In genomic region chr19:55590621-55591020, GRCh38 we compare ENCODE assay signal across 20 cellular contexts. TPM values are rescaled to one million over a fixed set of nuclear protein-coding genes. Genes with fewer than 3 reads are reported as not detected.
DNase-seq lines count a peak whose midpoint lies in the region; ATAC-seq, FAIRE-seq and TF ChIP-seq lines count a peak whose summit lies in the region.
"Had no signal": no experiment of that assay in that cellular context is flagged by ENCODE, and none has a peak within 500 bp of the region (broad histone marks: within the 10 kb centered on the region; RNA-seq: fewer than 3 reads in every experiment).

No MANE protein-coding gene starts in this region.

- H3K4me3 ChIP-seq in endodermal cell (ENCODE audit: low read length) = no peak overlapping the region
- H3K4me3 ChIP-seq: breast epithelium, heart left ventricle, lower lobe of right lung, tibial nerve had no signal

- no peak for FAIRE-seq in GM19239 (lab: Jason Lieb, UNC)
- FAIRE-seq: A204.1, endothelial cell of umbilical vein had no signal

- H3K9me3 ChIP-seq in endodermal cell (ENCODE audit: control insufficient read depth, low read length) = no peaks in the 10 kb centered on the region
- H3K9me3 ChIP-seq: breast epithelium, heart left ventricle, lower lobe of right lung, tibial nerve had no signal

- no peak overlapping the region for H3K9ac ChIP-seq in endodermal cell (ENCODE audit: extremely low read depth, low read length, poor library complexity, severe bottlenecking)

- H3K27ac ChIP-seq in endodermal cell (ENCODE audit: low read depth, low read length) = no peak overlapping the region
- H3K27ac ChIP-seq: breast epithelium, heart left ventricle, lower lobe of right lung, tibial nerve had no signal

- intact Hi-C loops in left cardiac atrium (cut with DNase I) = no loop called here

- H3K36me3 ChIP-seq in endodermal cell (ENCODE audit: control insufficient read depth, insufficient read depth, low read length) = peaks cover 19% of the 10 kb centered on the region
- H3K36me3 ChIP-seq: breast epithelium had no signal

- H3K4me3 Mint-ChIP-seq in endodermal cell = no peak overlapping the region

- 90 to 93% methylated on average over 6 to 10 of the region's 10 CpGs for WGBS in endodermal cell (ENCODE audit: insufficient coverage in 1 of 2, insufficient read length in 1 of 2), 2 experiments

- no peak for TF ChIP-seq CTCF in endodermal cell (conservative IDR thresholded peaks at IDR 0.05)

- DNase-seq in DMS53 (lab: John Stamatoyannopoulos, UW) (peak; percentile 56), DMS53 treated with DMSO at 0.1 percent for 48 hours (lab: John Stamatoyannopoulos, UW; ENCODE audit: unreplicated experiment) (no peak), ELF-1 (ENCODE audit: low read depth, low spot score) (peak; percentile 39), NCI-H2196 (lab: John Stamatoyannopoulos, UW; ENCODE audit: unreplicated experiment) (peak; percentile 50), endodermal cell (peak; percentile 68), left cardiac atrium (no peak), GM19239 (ENCODE audit: insufficient read length, low spot score) (no peak)
- DNase-seq: activated CD4-positive, CD25-positive, alpha-beta regulatory T cell; activated effector memory CD4-positive, alpha-beta T cell treated with anti-CD3 and anti-CD28 coated beads, Interleukin-2, amount 50 U/mL, for 16 hours; DMS79 treated with DMSO at 0.1 percent for 48 hours; HCEC 1CT; heart left ventricle; lower lobe of right lung; NCI-H2171 treated with DMSO at 0.1 percent for 48 hours; occipital lobe had no signal

- no peaks in the 10 kb centered on the region for H3K9me3 Mint-ChIP-seq in endodermal cell

- H3K27me3 ChIP-seq in endodermal cell (ENCODE audit: control insufficient read depth, insufficient read depth, low read length, poor library complexity, severe bottlenecking) = no peaks in the 10 kb centered on the region
- H3K27me3 ChIP-seq: breast epithelium, tibial nerve had no signal

- H3K27ac Mint-ChIP-seq in endodermal cell = no peak overlapping the region

- ATAC-seq in left cardiac atrium (no peak), GM21447 (IDR thresholded peaks at IDR 0.05; ENCODE audit: unreplicated experiment) (no peak)
- ATAC-seq: heart left ventricle, lower lobe of right lung had no signal

- peaks cover 23% of the 10 kb centered on the region for H3K36me3 Mint-ChIP-seq in endodermal cell (ENCODE audit: low read depth)

- no peaks in the 10 kb centered on the region for H3K4me1 ChIP-seq in endodermal cell (ENCODE audit: control insufficient read depth, insufficient read depth, low read length)
- H3K4me1 ChIP-seq: breast epithelium had no signal

- peaks cover 9% of the 10 kb centered on the region for H3K4me1 Mint-ChIP-seq in endodermal cell

- H3K27me3 Mint-ChIP-seq in endodermal cell (ENCODE audit: insufficient read depth) = peaks cover 21% of the 10 kb centered on the region

RNA-seq across cellular contexts. Expression of gene FIZ1, which starts 8.7 kb away (rescaled TPM):
- 10 to 100 TPM; 19.7 to 21.1 TPM for total RNA-seq in endodermal cell
- 17.9 TPM for polyA plus RNA-seq in endodermal cell (2013, experiment 1 of 2)
- 15.7 TPM for polyA plus RNA-seq in endodermal cell (2013, experiment 2 of 2)
- total RNA-seq in left cardiac atrium = 10 to 100 TPM; 14.5 to 17.0 TPM

RNA-seq across cellular contexts. Expression of gene ZNF524, which starts 9.5 kb away (rescaled TPM):
- total RNA-seq in endodermal cell (1 to 10 TPM; 5.0 to 5.8 TPM), left cardiac atrium (10 to 100 TPM; 14.1 to 18.7 TPM)
- polyA plus RNA-seq in endodermal cell (2013, experiment 1 of 2) = 6.4 TPM
- polyA plus RNA-seq in endodermal cell (2013, experiment 2 of 2) = 4.8 TPM

RNA-seq across cellular contexts. Expression of gene ZNF579, which starts 10.0 kb away (rescaled TPM):
- total RNA-seq in endodermal cell = 10 to 100 TPM; 27.5 to 30.7 TPM
- polyA plus RNA-seq in endodermal cell (2013, experiment 1 of 2) = 24.8 TPM
- polyA plus RNA-seq in endodermal cell (2013, experiment 2 of 2) = 21.8 TPM
- total RNA-seq in left cardiac atrium = 10 to 100 TPM; 10.8 to 12.7 TPM

RNA-seq across cellular contexts. Expression of gene ZNF865, which starts 14.8 kb away (rescaled TPM):
- total RNA-seq in endodermal cell (10 to 100 TPM; 14.5 to 14.9 TPM), left cardiac atrium (10 to 100 TPM; 16.2 to 20.2 TPM)
- 12.0 TPM for polyA plus RNA-seq in endodermal cell (2013, experiment 1 of 2)
- polyA plus RNA-seq in endodermal cell (2013, experiment 2 of 2) = 11.0 TPM

RNA-seq across cellular contexts. Expression of gene ZNF784, which starts 33.7 kb away (rescaled TPM):
- 10 to 100 TPM in 1 of 2 donors, 1 to 10 TPM in 1; 7.2 to 10.7 TPM for total RNA-seq in endodermal cell
- 15.0 TPM for polyA plus RNA-seq in endodermal cell (2013, experiment 1 of 2)
- 13.7 TPM for polyA plus RNA-seq in endodermal cell (2013, experiment 2 of 2)
- total RNA-seq in left cardiac atrium = 10 to 100 TPM; 11.1 to 11.7 TPM

Comparison
In these comparisons a context has a peak if more than half of its experiments do, and no peak if none do; other contexts are left out.
1. DNase-seq: peak in DMS53 (single experiment), ELF-1 (single experiment), NCI-H2196 (single experiment) and endodermal cell (single experiment); none in DMS53 treated with DMSO at 0.1 percent for 48 hours (single experiment), left cardiac atrium (single experiment) and GM19239 (single experiment).